In genomic region chr12:52530905-52531304, GRCh38 we compare ENCODE assay signal across 28 cellular contexts. TPM values are rescaled to one million over a fixed set of nuclear protein-coding genes. Genes with fewer than 3 reads are reported as not detected.
"Had no signal": no experiment of that assay in that cellular context is flagged by ENCODE, and none has a peak within 500 bp of the region (broad histone marks: within the 10 kb centered on the region; RNA-seq: fewer than 3 reads in every experiment).

No MANE protein-coding gene starts in this region.

- H3K36me3 ChIP-seq: adrenal gland, breast epithelium had no signal

- H3K4me2 ChIP-seq: KMS-11, PC-9 had no signal

- DNase-seq: activated CD4-positive, alpha-beta T cell treated with anti-CD3 and anti-CD28 coated beads, Interleukin-2, amount 10 ng/mL, durations not matched to agents 24 days and 14 days; activated CD4-positive, alpha-beta T cell treated with anti-CD3 and anti-CD28 coated beads, Interleukin-2, amount 50 U/mL, for 4 hours; activated CD8-positive, alpha-beta T cell treated with anti-CD3 and anti-CD28 coated beads for 36 hours; activated gamma-delta T cell treated with Interleukin-2 at 50 U/mL for 16 hours; activated naive CD4-positive, alpha-beta T cell treated with anti-CD3 and anti-CD28 coated beads for 36 hours; activated T-cell treated with anti-CD3 and anti-CD28 coated beads, Interleukin-2, amount 50 U/mL, for 1 hour; activated T-cell treated with anti-CD3 and anti-CD28 coated beads, Interleukin-2, amount 50 U/mL, for 72 hours; caudate nucleus; cerebellar nuclear complex; MM.1S; NCI-H1092; NCI-H1436 treated with DMSO at 0.1 percent for 48 hours; NCI-H1694 treated with DMSO at 0.1 percent for 48 hours; NCI-H2029; NCI-H345; NCI-H524 treated with DMSO at 0.1 percent for 48 hours; Right ventricle myocardium superior had no signal

- H3K9me3 ChIP-seq: adrenal gland, body of pancreas, breast epithelium had no signal

- H3K27me3 ChIP-seq: adrenal gland, body of pancreas, breast epithelium had no signal

- H2AFZ ChIP-seq: PC-9 had no signal

- ATAC-seq: activated CD8-positive, alpha-beta T cell treated with anti-CD3 and anti-CD28 coated beads for 36 hours; activated naive CD4-positive, alpha-beta T cell treated with anti-CD3 and anti-CD28 coated beads, Interleukin-2, amount 50 U/mL, for 72 hours; activated T-cell treated with anti-CD3 and anti-CD28 coated beads, Interleukin-2, amount 50 U/mL, for 72 hours; activated T-helper 17 cell treated with anti-CD3 and anti-CD28 coated beads, Interleukin-2, amount 50 U/mL, for 72 hours; body of pancreas had no signal

- H3K9ac ChIP-seq: KMS-11 had no signal

- H3K4me3 ChIP-seq: adrenal gland, body of pancreas, breast epithelium, PC-9 had no signal

- H3K4me1 ChIP-seq: adrenal gland had no signal

- H3K27ac ChIP-seq: adrenal gland, body of pancreas, KMS-11, PC-9 had no signal

RNA-seq across cellular contexts. Expression of gene KRT5, which starts 10.7 kb away (rescaled TPM):
- total RNA-seq: activated CD4-positive, alpha-beta T cell treated with anti-CD3 and anti-CD28 coated beads, Interleukin-2, amount 10 ng/mL, durations not matched to agents 24 days and 14 days; activated CD8-positive, alpha-beta memory T cell treated with anti-CD3 and anti-CD28 coated beads for 36 hours; activated CD8-positive, alpha-beta T cell treated with anti-CD3 and anti-CD28 coated beads for 36 hours; activated naive CD4-positive, alpha-beta T cell treated with anti-CD3 and anti-CD28 coated beads for 36 hours; activated naive CD4-positive, alpha-beta T cell treated with anti-CD3 and anti-CD28 coated beads, Interleukin-2, amount 50 U/mL, for 72 hours; activated T-cell treated with anti-CD3 and anti-CD28 coated beads, Interleukin-2, amount 50 U/mL, for 72 hours; activated T-helper 17 cell treated with anti-CD3 and anti-CD28 coated beads, Interleukin-2, amount 50 U/mL, for 72 hours; LHCN-M2; NCI-H460; Right ventricle myocardium superior had no signal

RNA-seq across cellular contexts. Expression of gene KRT71, which starts 22.0 kb away (rescaled TPM):
- total RNA-seq: activated CD4-positive, alpha-beta T cell treated with anti-CD3 and anti-CD28 coated beads, Interleukin-2, amount 10 ng/mL, durations not matched to agents 24 days and 14 days; activated CD8-positive, alpha-beta memory T cell treated with anti-CD3 and anti-CD28 coated beads for 36 hours; activated CD8-positive, alpha-beta T cell treated with anti-CD3 and anti-CD28 coated beads for 36 hours; activated naive CD4-positive, alpha-beta T cell treated with anti-CD3 and anti-CD28 coated beads for 36 hours; activated naive CD4-positive, alpha-beta T cell treated with anti-CD3 and anti-CD28 coated beads, Interleukin-2, amount 50 U/mL, for 72 hours; activated T-cell treated with anti-CD3 and anti-CD28 coated beads, Interleukin-2, amount 50 U/mL, for 72 hours; activated T-helper 17 cell treated with anti-CD3 and anti-CD28 coated beads, Interleukin-2, amount 50 U/mL, for 72 hours; adrenal gland; astrocyte; body of pancreas; LHCN-M2; NCI-H460; PC-9; Right ventricle myocardium superior had no signal
- polyA plus RNA-seq: adrenal gland had no signal

RNA-seq across cellular contexts. Expression of gene KRT6A, which starts 37.8 kb away (rescaled TPM):
- total RNA-seq: activated CD4-positive, alpha-beta T cell treated with anti-CD3 and anti-CD28 coated beads, Interleukin-2, amount 10 ng/mL, durations not matched to agents 24 days and 14 days; activated CD8-positive, alpha-beta memory T cell treated with anti-CD3 and anti-CD28 coated beads for 36 hours; activated CD8-positive, alpha-beta T cell treated with anti-CD3 and anti-CD28 coated beads for 36 hours; activated naive CD4-positive, alpha-beta T cell treated with anti-CD3 and anti-CD28 coated beads for 36 hours; activated naive CD4-positive, alpha-beta T cell treated with anti-CD3 and anti-CD28 coated beads, Interleukin-2, amount 50 U/mL, for 72 hours; activated T-cell treated with anti-CD3 and anti-CD28 coated beads, Interleukin-2, amount 50 U/mL, for 72 hours; activated T-helper 17 cell treated with anti-CD3 and anti-CD28 coated beads, Interleukin-2, amount 50 U/mL, for 72 hours; body of pancreas; LHCN-M2; NCI-H460; Right ventricle myocardium superior had no signal

RNA-seq across cellular contexts. Expression of gene KRT74, which starts 42.7 kb away (rescaled TPM):
- total RNA-seq: activated CD4-positive, alpha-beta T cell treated with anti-CD3 and anti-CD28 coated beads, Interleukin-2, amount 10 ng/mL, durations not matched to agents 24 days and 14 days; activated CD8-positive, alpha-beta memory T cell treated with anti-CD3 and anti-CD28 coated beads for 36 hours; activated CD8-positive, alpha-beta T cell treated with anti-CD3 and anti-CD28 coated beads for 36 hours; activated naive CD4-positive, alpha-beta T cell treated with anti-CD3 and anti-CD28 coated beads for 36 hours; activated naive CD4-positive, alpha-beta T cell treated with anti-CD3 and anti-CD28 coated beads, Interleukin-2, amount 50 U/mL, for 72 hours; activated T-helper 17 cell treated with anti-CD3 and anti-CD28 coated beads, Interleukin-2, amount 50 U/mL, for 72 hours; adrenal gland; astrocyte; body of pancreas; breast epithelium; LHCN-M2; NCI-H460; PC-9; Right ventricle myocardium superior had no signal
- polyA plus RNA-seq: adrenal gland had no signal

RNA-seq across cellular contexts. Expression of gene KRT6C, which starts 57.3 kb away (rescaled TPM):
- total RNA-seq: activated CD4-positive, alpha-beta T cell treated with anti-CD3 and anti-CD28 coated beads, Interleukin-2, amount 10 ng/mL, durations not matched to agents 24 days and 14 days; activated CD8-positive, alpha-beta memory T cell treated with anti-CD3 and anti-CD28 coated beads for 36 hours; activated CD8-positive, alpha-beta T cell treated with anti-CD3 and anti-CD28 coated beads for 36 hours; activated naive CD4-positive, alpha-beta T cell treated with anti-CD3 and anti-CD28 coated beads for 36 hours; activated naive CD4-positive, alpha-beta T cell treated with anti-CD3 and anti-CD28 coated beads, Interleukin-2, amount 50 U/mL, for 72 hours; activated T-cell treated with anti-CD3 and anti-CD28 coated beads, Interleukin-2, amount 50 U/mL, for 72 hours; activated T-helper 17 cell treated with anti-CD3 and anti-CD28 coated beads, Interleukin-2, amount 50 U/mL, for 72 hours; astrocyte; body of pancreas; breast epithelium; LHCN-M2; NCI-H460; PC-9; Right ventricle myocardium superior had no signal
